ENCODE assay signal across 8 cellular contexts in genomic region chr2:234292205-234292954, GRCh38.
DNase-seq lines count a peak whose midpoint lies in the region; ATAC-seq and TF ChIP-seq lines count a peak whose summit lies in the region.

No MANE protein-coding gene starts in this region.

- H3K4me3 ChIP-seq in osteoblast (ENCODE audit: insufficient read depth, low read length) (no peak overlapping the region), Karpas-422 (ENCODE audit: low read length) (no peak overlapping the region)

- H3K4me1 ChIP-seq in osteoblast (ENCODE audit: insufficient read depth, low read length) (peaks cover 29% of the 10 kb centered on the region), Karpas-422 (ENCODE audit: low read length) (peaks cover 11% of the 10 kb centered on the region; the same call in 1 of the 2 replicates)

- H3K27ac Mint-ChIP-seq in activated T-helper 1 cell treated with anti-CD3 and anti-CD28 coated beads, Interleukin-12 subunit alpha, Interleukin-12 subunit beta, Interleukin-2, Interleukin-4 antibody, amounts not matched to agents 30 ng/mL and 10 ng/mL and 1 ng/mL, durations not matched to agents 14 hours and 24 hours and 36 hours, result peak overlapping the region; percentile 99

- peak overlapping the region; percentile 35 for H3K27ac ChIP-seq in osteoblast (ENCODE audit: low read depth, low read length)
- H3K27ac ChIP-seq in Karpas-422 (ENCODE audit: low read length), result no peak overlapping the region

- intact Hi-C loops in activated T-helper 1 cell treated with anti-CD3 and anti-CD28 coated beads, Interleukin-12 subunit alpha, Interleukin-12 subunit beta, Interleukin-2, Interleukin-4 antibody, amounts not matched to agents 30 ng/mL and 10 ng/mL and 1 ng/mL, durations not matched to agents 14 hours and 24 hours and 36 hours (cut with micrococcal nuclease), result loop anchor here (1.0 to 10.0 kb wide), 9 partner anchors 16 to 438 kb away; partner anchors contain the start of gene HJURP

- H3K79me2 ChIP-seq in osteoblast (ENCODE audit: insufficient read depth, low read length), result no peaks in the 10 kb centered on the region
- H3K79me2 ChIP-seq in Karpas-422 (ENCODE audit: low read length), result no peaks in the 10 kb centered on the region

- H3K4me3 Mint-ChIP-seq in activated T-helper 1 cell treated with anti-CD3 and anti-CD28 coated beads, Interleukin-12 subunit alpha, Interleukin-12 subunit beta, Interleukin-2, Interleukin-4 antibody, amounts not matched to agents 30 ng/mL and 10 ng/mL and 1 ng/mL, durations not matched to agents 14 hours and 24 hours and 36 hours, result peak overlapping the region; percentile 80

- H3K27me3 Mint-ChIP-seq in activated T-helper 1 cell treated with anti-CD3 and anti-CD28 coated beads, Interleukin-12 subunit alpha, Interleukin-12 subunit beta, Interleukin-2, Interleukin-4 antibody, amounts not matched to agents 30 ng/mL and 10 ng/mL and 1 ng/mL, durations not matched to agents 14 hours and 24 hours and 36 hours (ENCODE audit: insufficient read depth), result no peaks in the 10 kb centered on the region

- no peaks in the 10 kb centered on the region for H3K9me3 Mint-ChIP-seq in activated T-helper 1 cell treated with anti-CD3 and anti-CD28 coated beads, Interleukin-12 subunit alpha, Interleukin-12 subunit beta, Interleukin-2, Interleukin-4 antibody, amounts not matched to agents 30 ng/mL and 10 ng/mL and 1 ng/mL, durations not matched to agents 14 hours and 24 hours and 36 hours

- DNase-seq in NOMO-1 treated with dmso at 0.1 percent for 144 hours (lab: John Stamatoyannopoulos, UW; ENCODE audit: unreplicated experiment) (peak; percentile 72), osteoblast (ENCODE audit: insufficient read length, low spot score, missing footprints) (peak; percentile 26), SHP77 (lab: John Stamatoyannopoulos, UW) (no peak), Karpas-422 (no peak), HPDE6-E6E7 (ENCODE audit: extremely low spot score) (no peak)
- peak; percentile 81 for DNase-seq in activated T-helper 1 cell treated with anti-CD3 and anti-CD28 coated beads, Interleukin-12 subunit alpha, Interleukin-12 subunit beta, Interleukin-2, Interleukin-4 antibody, amounts not matched to agents 30 ng/mL and 10 ng/mL and 1 ng/mL, durations not matched to agents 14 hours and 24 hours and 36 hours (ENCODE audit: low spot score)

- no peaks in the 10 kb centered on the region for H3K36me3 Mint-ChIP-seq in activated T-helper 1 cell treated with anti-CD3 and anti-CD28 coated beads, Interleukin-12 subunit alpha, Interleukin-12 subunit beta, Interleukin-2, Interleukin-4 antibody, amounts not matched to agents 30 ng/mL and 10 ng/mL and 1 ng/mL, durations not matched to agents 14 hours and 24 hours and 36 hours (ENCODE audit: low read depth)

- no peak overlapping the region for H2AFZ ChIP-seq in osteoblast (ENCODE audit: low read length)
- H2AFZ ChIP-seq in Karpas-422 (ENCODE audit: low read length), result no peak overlapping the region

- H4K20me1 ChIP-seq in osteoblast (ENCODE audit: insufficient read depth, low read length) (no peaks in the 10 kb centered on the region), Karpas-422 (ENCODE audit: insufficient read depth, low read depth, low read length) (no peaks in the 10 kb centered on the region)

- H3K9me3 ChIP-seq in osteoblast (ENCODE audit: low read depth, low read length) (no peaks in the 10 kb centered on the region), Karpas-422 (ENCODE audit: low read length) (no peaks in the 10 kb centered on the region)

- H3K36me3 ChIP-seq in osteoblast (ENCODE audit: insufficient read depth, low read length) (no peaks in the 10 kb centered on the region), Karpas-422 (ENCODE audit: insufficient read depth, low read length) (no peaks in the 10 kb centered on the region)

- H3K9me2 ChIP-seq in Karpas-422 (replicated peaks; ENCODE audit: insufficient read depth, low read length), result no peaks in the 10 kb centered on the region

- no peak overlapping the region for H3K9ac ChIP-seq in Karpas-422 (ENCODE audit: low read length)

- H3K27me3 ChIP-seq in osteoblast (ENCODE audit: insufficient read depth, low read length), result no peaks in the 10 kb centered on the region
- H3K27me3 ChIP-seq in Karpas-422 (ENCODE audit: low read length), result no peaks in the 10 kb centered on the region

- ATAC-seq in GM18499 (IDR thresholded peaks at IDR 0.05; ENCODE audit: insufficient read depth, unreplicated experiment) (peak; percentile 47), HG02642 (IDR thresholded peaks at IDR 0.05; ENCODE audit: poor library complexity, unreplicated experiment) (peak; percentile 45)

- TF ChIP-seq CTCF in osteoblast (IDR thresholded peaks at IDR 0.05; ENCODE audit: extremely low read depth, low read depth, low read length), result no peak

- H3K4me1 Mint-ChIP-seq in activated T-helper 1 cell treated with anti-CD3 and anti-CD28 coated beads, Interleukin-12 subunit alpha, Interleukin-12 subunit beta, Interleukin-2, Interleukin-4 antibody, amounts not matched to agents 30 ng/mL and 10 ng/mL and 1 ng/mL, durations not matched to agents 14 hours and 24 hours and 36 hours (ENCODE audit: low read depth), result peaks cover 99% of the 10 kb centered on the region

- H3K4me2 ChIP-seq in osteoblast (ENCODE audit: insufficient read depth, low read length) (peak overlapping the region; percentile 26), Karpas-422 (ENCODE audit: low read depth, low read length, poor library complexity, severe bottlenecking) (no peak overlapping the region)

Comparison
In these comparisons a context has a peak if more than half of its experiments do, and no peak if none do; other contexts are left out.
1. DNase-seq: peak in NOMO-1 treated with dmso at 0.1 percent for 144 hours (single experiment), activated T-helper 1 cell treated with anti-CD3 and anti-CD28 coated beads, Interleukin-12 subunit alpha, Interleukin-12 subunit beta, Interleukin-2, Interleukin-4 antibody, amounts not matched to agents 30 ng/mL and 10 ng/mL and 1 ng/mL, durations not matched to agents 14 hours and 24 hours and 36 hours (single experiment) and osteoblast (single experiment); none in SHP77 (0 of 2), Karpas-422 (single experiment) and HPDE6-E6E7 (single experiment).